16 cellular contexts compared by ENCODE assay signal in genomic region chr20:5397418-5397817, GRCh38.
"Had no signal": no experiment of that assay in that cellular context is flagged by ENCODE, and none has a peak within 500 bp of the region (broad histone marks: within the 10 kb centered on the region; RNA-seq: fewer than 3 reads in every experiment).

No MANE protein-coding gene starts in this region.

- H3K4me3 Mint-ChIP-seq: activated CD4-positive, alpha-beta memory T cell treated with anti-CD3 and anti-CD28 coated beads for 36 hours; activated T-cell treated with anti-CD3 and anti-CD28 coated beads, Interleukin-2, amount 50 U/mL, for 4 hours; naive thymus-derived CD4-positive, alpha-beta T cell had no signal

- H3K9me3 Mint-ChIP-seq: activated CD4-positive, alpha-beta memory T cell treated with anti-CD3 and anti-CD28 coated beads for 36 hours; activated T-cell treated with anti-CD3 and anti-CD28 coated beads, Interleukin-2, amount 50 U/mL, for 4 hours had no signal

- H3K4me3 ChIP-seq: breast epithelium, right atrium auricular region, skin epidermis, stomach, thoracic aorta had no signal

- H3K4me1 ChIP-seq: breast epithelium, right atrium auricular region, stomach had no signal

- H3K4me1 Mint-ChIP-seq: naive thymus-derived CD4-positive, alpha-beta T cell had no signal

- H3K27me3 ChIP-seq: breast epithelium, right atrium auricular region had no signal

- H3K27ac ChIP-seq: breast epithelium, neutrophil, right atrium auricular region, skin epidermis, stomach, thoracic aorta had no signal

- DNase-seq: activated CD4-positive, alpha-beta memory T cell treated with anti-CD3 and anti-CD28 coated beads for 36 hours; activated effector memory CD4-positive, alpha-beta T cell treated with anti-CD3 and anti-CD28 coated beads, Interleukin-2, amount 50 U/mL, for 16 hours; activated T-cell treated with anti-CD3 and anti-CD28 coated beads, Interleukin-2, amount 50 U/mL, for 4 hours; amniotic stem cell; left colon; naive thymus-derived CD4-positive, alpha-beta T cell; stimulated activated CD4-positive, alpha-beta T cell treated with anti-CD3 and anti-CD28 coated beads, Interleukin-4, amount 100 ng/mL, for 4 hours; stomach had no signal

- H3K36me3 Mint-ChIP-seq: activated CD4-positive, alpha-beta memory T cell treated with anti-CD3 and anti-CD28 coated beads for 36 hours; activated naive CD4-positive, alpha-beta T cell treated with anti-CD3 and anti-CD28 coated beads, Interleukin-2, amount 50 U/mL, for 72 hours; naive thymus-derived CD4-positive, alpha-beta T cell had no signal

- ATAC-seq: activated CD4-positive, CD25-positive, alpha-beta regulatory T cell treated with anti-CD3 and anti-CD28 coated beads, Interleukin-2, amount 50 U/mL, for 24 hours; activated naive CD4-positive, alpha-beta T cell treated with anti-CD3 and anti-CD28 coated beads, Interleukin-2, amount 50 U/mL, for 72 hours; activated T-cell treated with anti-CD3 and anti-CD28 coated beads, Interleukin-2, amount 50 U/mL, for 4 hours; esophagus mucosa; left colon; naive thymus-derived CD4-positive, alpha-beta T cell had no signal

- H3K9me3 ChIP-seq: breast epithelium, neutrophil, right atrium auricular region, thoracic aorta had no signal

- H3K27ac Mint-ChIP-seq: activated CD4-positive, alpha-beta memory T cell treated with anti-CD3 and anti-CD28 coated beads for 36 hours; activated naive CD4-positive, alpha-beta T cell treated with anti-CD3 and anti-CD28 coated beads, Interleukin-2, amount 50 U/mL, for 72 hours; naive thymus-derived CD4-positive, alpha-beta T cell had no signal

- H3K36me3 ChIP-seq: breast epithelium, neutrophil, right atrium auricular region, stomach, thoracic aorta had no signal
